ENCODE assay signal across 35 cellular contexts in genomic region chr5:111783537-111783936, GRCh38.
"Had no signal": no experiment of that assay in that cellular context is flagged by ENCODE, and none has a peak within 500 bp of the region (broad histone marks: within the 10 kb centered on the region; RNA-seq: fewer than 3 reads in every experiment).

No MANE protein-coding gene starts in this region.

- H3K9me3 ChIP-seq: adrenal gland, gastroesophageal sphincter, pancreas, prostate gland, stomach, suprapubic skin, tibial artery, upper lobe of right lung had no signal

- H3K27me3 Mint-ChIP-seq: brain had no signal

- H3K4me3 ChIP-seq: adrenal gland, gastroesophageal sphincter, pancreas, prostate gland, skin epidermis, stomach, suprapubic skin, tibial artery, upper lobe of right lung had no signal

- H3K4me3 Mint-ChIP-seq: activated naive CD4-positive, alpha-beta T cell treated with anti-CD3 and anti-CD28 coated beads for 36 hours; activated naive CD8-positive, alpha-beta T cell treated with anti-CD3 and anti-CD28 coated beads for 36 hours; activated T-helper 1 cell treated with anti-CD3 and anti-CD28 coated beads, Interleukin-12 subunit alpha, Interleukin-12 subunit beta, Interleukin-2, Interleukin-4 antibody, amounts not matched to agents 30 ng/mL and 10 ng/mL and 1 ng/mL, durations not matched to agents 14 hours and 24 hours and 36 hours; brain; dendritic cell treated with granulocyte-macrophage colony-stimulating factor and Interleukin-4, amounts not matched to agents 40 ng/mL and 50 ng/mL, for 4 days; memory B cell; naive thymus-derived CD4-positive, alpha-beta T cell; stimulated activated memory B cell treated with anti-CD40 and anti-IgM and Interleukin-4, amounts not matched to agents 10 μg/mL and 1 μg/mL and 100 μg/mL, for 72 hours; T-helper 17 cell had no signal

- H3K27ac ChIP-seq: adrenal gland, gastroesophageal sphincter, pancreas, prostate gland, skin epidermis, stomach, suprapubic skin, upper lobe of right lung, WERI-Rb-1 had no signal

- H3K9me3 Mint-ChIP-seq: activated naive CD4-positive, alpha-beta T cell treated with anti-CD3 and anti-CD28 coated beads for 36 hours; activated naive CD8-positive, alpha-beta T cell treated with anti-CD3 and anti-CD28 coated beads for 36 hours; activated T-helper 1 cell treated with anti-CD3 and anti-CD28 coated beads, Interleukin-12 subunit alpha, Interleukin-12 subunit beta, Interleukin-2, Interleukin-4 antibody, amounts not matched to agents 30 ng/mL and 10 ng/mL and 1 ng/mL, durations not matched to agents 14 hours and 24 hours and 36 hours; brain; dendritic cell treated with granulocyte-macrophage colony-stimulating factor and Interleukin-4, amounts not matched to agents 40 ng/mL and 50 ng/mL, for 4 days; memory B cell; naive thymus-derived CD4-positive, alpha-beta T cell; stimulated activated memory B cell treated with anti-CD40 and anti-IgM and Interleukin-4, amounts not matched to agents 10 μg/mL and 1 μg/mL and 100 μg/mL, for 72 hours had no signal

- H3K36me3 ChIP-seq: adrenal gland, gastroesophageal sphincter, pancreas, prostate gland, stomach, suprapubic skin, tibial artery, upper lobe of right lung, WERI-Rb-1 had no signal

- H3K27me3 ChIP-seq: adrenal gland, gastroesophageal sphincter, pancreas, stomach, suprapubic skin, tibial artery, upper lobe of right lung had no signal

- ATAC-seq: activated CD4-positive, CD25-positive, alpha-beta regulatory T cell treated with anti-CD3 and anti-CD28 coated beads, Interleukin-2, amount 50 U/mL, for 24 hours; gastroesophageal sphincter; left colon; naive thymus-derived CD4-positive, alpha-beta T cell; pancreas; sciatic nerve; stimulated activated memory B cell treated with anti-CD40 and anti-IgM and Interleukin-4, amounts not matched to agents 10 μg/mL and 1 μg/mL and 100 μg/mL, for 72 hours; T-helper 17 cell; upper lobe of right lung had no signal

- H3K27ac Mint-ChIP-seq: activated naive CD4-positive, alpha-beta T cell treated with anti-CD3 and anti-CD28 coated beads for 36 hours; activated naive CD8-positive, alpha-beta T cell treated with anti-CD3 and anti-CD28 coated beads for 36 hours; activated T-helper 1 cell treated with anti-CD3 and anti-CD28 coated beads, Interleukin-12 subunit alpha, Interleukin-12 subunit beta, Interleukin-2, Interleukin-4 antibody, amounts not matched to agents 30 ng/mL and 10 ng/mL and 1 ng/mL, durations not matched to agents 14 hours and 24 hours and 36 hours; dendritic cell treated with granulocyte-macrophage colony-stimulating factor and Interleukin-4, amounts not matched to agents 40 ng/mL and 50 ng/mL, for 4 days; memory B cell; naive thymus-derived CD4-positive, alpha-beta T cell; stimulated activated memory B cell treated with anti-CD40 and anti-IgM and Interleukin-4, amounts not matched to agents 10 μg/mL and 1 μg/mL and 100 μg/mL, for 72 hours; T-helper 17 cell had no signal

- H3K4me1 ChIP-seq: adrenal gland, pancreas, prostate gland had no signal

- DNase-seq: activated CD4-positive, alpha-beta T cell treated with anti-CD3 and anti-CD28 coated beads for 48 hours; activated CD4-positive, alpha-beta T cell treated with anti-CD3 and anti-CD28 coated beads, Interleukin-2, amount 50 U/mL, for 48 hours; activated CD8-positive, alpha-beta memory T cell treated with anti-CD3 and anti-CD28 coated beads for 24 hours; activated effector memory CD4-positive, alpha-beta T cell treated with anti-CD3 and anti-CD28 coated beads, Interleukin-2, amount 50 U/mL, for 16 hours; activated naive CD4-positive, alpha-beta T cell treated with anti-CD3 and anti-CD28 coated beads for 36 hours; activated naive CD8-positive, alpha-beta T cell treated with anti-CD3 and anti-CD28 coated beads for 36 hours; adrenal gland; aorta; caudate nucleus; hippocampal formation; kidney; left colon; midbrain; naive thymus-derived CD4-positive, alpha-beta T cell; pancreas; retina; stimulated activated CD4-positive, alpha-beta T cell treated with anti-CD3 and anti-CD28 coated beads, Interleukin-4, amount 100 ng/mL, for 4 hours; stimulated activated CD8-positive, alpha-beta memory T cell treated with anti-CD3 and anti-CD28 coated beads, Interleukin-4, amount 100 ng/mL, for 48 hours; stomach; T-helper 17 cell; T1000; tibial artery; upper lobe of right lung; WERI-Rb-1 had no signal

- H3K36me3 Mint-ChIP-seq: activated naive CD8-positive, alpha-beta T cell treated with anti-CD3 and anti-CD28 coated beads for 36 hours; brain; memory B cell; naive thymus-derived CD4-positive, alpha-beta T cell; stimulated activated memory B cell treated with anti-CD40 and anti-IgM and Interleukin-4, amounts not matched to agents 10 μg/mL and 1 μg/mL and 100 μg/mL, for 72 hours had no signal

- H3K4me1 Mint-ChIP-seq: activated naive CD8-positive, alpha-beta T cell treated with anti-CD3 and anti-CD28 coated beads for 36 hours; memory B cell; stimulated activated memory B cell treated with anti-CD40 and anti-IgM and Interleukin-4, amounts not matched to agents 10 μg/mL and 1 μg/mL and 100 μg/mL, for 72 hours; T-helper 17 cell had no signal
